23 cellular contexts compared by ENCODE assay signal in the genomic region with DNA sequence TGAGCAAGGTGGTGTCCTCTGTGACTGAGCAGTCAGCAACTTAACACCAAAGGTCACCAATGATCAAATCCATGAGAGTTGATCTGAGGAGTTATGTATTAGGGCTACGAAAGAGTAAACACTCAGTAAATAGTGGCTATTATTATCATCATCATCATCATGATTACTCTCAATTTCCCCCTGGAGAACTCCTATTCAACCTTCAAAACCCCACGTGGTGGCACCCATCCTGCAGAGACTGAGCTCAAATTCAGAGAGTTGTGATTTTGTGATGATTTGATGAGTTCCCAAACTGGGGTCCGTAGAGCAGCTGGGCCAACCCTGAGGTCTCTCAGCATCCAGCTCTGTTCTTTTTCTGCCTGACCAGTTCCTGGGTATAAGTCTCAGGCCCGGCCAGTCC. TPM values are rescaled to one million over a fixed set of nuclear protein-coding genes. Genes with fewer than 3 reads are reported as not detected.
"Had no signal": no experiment of that assay in that cellular context is flagged by ENCODE, and none has a peak within 500 bp of the region (broad histone marks: within the 10 kb centered on the region; RNA-seq: fewer than 3 reads in every experiment).

No MANE protein-coding gene starts in this region.

RNA-seq across cellular contexts. Expression of a gene that starts 0.9 kb away (rescaled TPM):
- total RNA-seq: kidney; left colon; left lung; liver; lower lobe of right lung; mammary epithelial cell; mucosa of gallbladder; naive thymus-derived CD8-positive, alpha-beta T cell; occipital lobe; progenitor cell of endocrine pancreas; pulmonary artery endothelial cell; renal cortical epithelial cell; right atrium auricular region; right lobe of liver; skeletal muscle tissue; stomach; thyroid gland; transverse colon; upper lobe of left lung; urinary bladder; vagina had no signal
- polyA plus RNA-seq: immature natural killer cell; liver; mammary epithelial cell; naive thymus-derived CD8-positive, alpha-beta T cell; ovary; stomach; urinary bladder had no signal

RNA-seq across cellular contexts. Expression of a gene that starts 6.2 kb away (rescaled TPM):
- total RNA-seq: kidney; left colon; liver; lower lobe of right lung; mucosa of gallbladder; naive thymus-derived CD8-positive, alpha-beta T cell; occipital lobe; ovary; progenitor cell of endocrine pancreas; pulmonary artery endothelial cell; renal cortical epithelial cell; right atrium auricular region; right lobe of liver; skeletal muscle tissue; stomach; transverse colon; upper lobe of left lung; urinary bladder; vagina had no signal
- polyA plus RNA-seq: immature natural killer cell; liver; mammary epithelial cell; naive thymus-derived CD8-positive, alpha-beta T cell; ovary; stomach; urinary bladder had no signal

RNA-seq across cellular contexts. Expression of a gene that starts 7.7 kb away (rescaled TPM):
- total RNA-seq: kidney; left colon; liver; naive thymus-derived CD8-positive, alpha-beta T cell; occipital lobe; ovary; right atrium auricular region; right lobe of liver; stomach; thyroid gland; urinary bladder had no signal
- polyA plus RNA-seq: immature natural killer cell; liver; naive thymus-derived CD8-positive, alpha-beta T cell had no signal

RNA-seq across cellular contexts. Expression of a gene that starts 13.1 kb away (rescaled TPM):
- total RNA-seq: kidney; left colon; left lung; liver; lower lobe of right lung; mammary epithelial cell; mucosa of gallbladder; naive thymus-derived CD8-positive, alpha-beta T cell; occipital lobe; ovary; progenitor cell of endocrine pancreas; pulmonary artery endothelial cell; renal cortical epithelial cell; right atrium auricular region; right lobe of liver; skeletal muscle tissue; stomach; thyroid gland; transverse colon; upper lobe of left lung; urinary bladder; vagina had no signal
- polyA plus RNA-seq: immature natural killer cell; liver; mammary epithelial cell; naive thymus-derived CD8-positive, alpha-beta T cell; ovary; stomach; urinary bladder had no signal

RNA-seq across cellular contexts. Expression of a gene that starts 14.8 kb away (rescaled TPM):
- total RNA-seq: left colon; liver; naive thymus-derived CD8-positive, alpha-beta T cell; occipital lobe; pulmonary artery endothelial cell; right atrium auricular region; right lobe of liver; skeletal muscle tissue; stomach; transverse colon had no signal
- polyA plus RNA-seq: immature natural killer cell; liver; naive thymus-derived CD8-positive, alpha-beta T cell had no signal
